In genomic region chr22:44673406-44673805, GRCh38 we compare ENCODE assay signal across 24 cellular contexts.
"Had no signal": no experiment of that assay in that cellular context is flagged by ENCODE, and none has a peak within 500 bp of the region (broad histone marks: within the 10 kb centered on the region; RNA-seq: fewer than 3 reads in every experiment).

No MANE protein-coding gene starts in this region.

- H3K4me1 ChIP-seq: gastrocnemius medialis, psoas muscle had no signal

- H3K9me3 Mint-ChIP-seq: mesothelial cell of epicardium, naive B cell, nephron progenitor cell, type B pancreatic cell had no signal

- DNase-seq: cerebellar nuclear complex; cortex of kidney; gastrocnemius medialis; head of caudate nucleus; mesenchymal stem cell; naive B cell; nephron progenitor cell; occipital lobe; ovary; stimulated activated CD4-positive, alpha-beta T cell treated with anti-CD3 and anti-CD28 coated beads, Interleukin-15, amount 100 ng/mL, for 24 hours; stimulated activated CD4-positive, alpha-beta T cell treated with anti-CD3 and anti-CD28 coated beads, Interleukin-2, amount 100 ng/mL, for 48 hours; stimulated activated naive CD4-positive, alpha-beta T cell treated with Interleukin-2 at 50 U/mL for 16 hours; stomach; substantia nigra; testis; tibial artery had no signal

- H3K27me3 ChIP-seq: ovary, testis had no signal

- H3K36me3 Mint-ChIP-seq: mesothelial cell of epicardium, type B pancreatic cell had no signal

- FAIRE-seq: keratinocyte had no signal

- H3K27ac ChIP-seq: gastrocnemius medialis, left lung, ovary, psoas muscle, skin epidermis, stomach, testis, tibial artery had no signal

- H3K36me3 ChIP-seq: gastrocnemius medialis, left lung, ovary, stomach, tibial artery had no signal

- H3K27ac Mint-ChIP-seq: mesothelial cell of epicardium, naive B cell, nephron progenitor cell, type B pancreatic cell had no signal

- H3K9me3 ChIP-seq: gastrocnemius medialis, left lung, mucosa of descending colon, ovary, psoas muscle, stomach, testis, tibial artery had no signal

- H3K4me3 Mint-ChIP-seq: mesothelial cell of epicardium, naive B cell, nephron progenitor cell, type B pancreatic cell had no signal

- ATAC-seq: gastrocnemius medialis, left lung, mucosa of descending colon, psoas muscle, right cardiac atrium had no signal

- H3K4me3 ChIP-seq: gastrocnemius medialis, left lung, mucosa of descending colon, ovary, psoas muscle, skin epidermis, stomach, testis, tibial artery had no signal
